In the genomic region with DNA sequence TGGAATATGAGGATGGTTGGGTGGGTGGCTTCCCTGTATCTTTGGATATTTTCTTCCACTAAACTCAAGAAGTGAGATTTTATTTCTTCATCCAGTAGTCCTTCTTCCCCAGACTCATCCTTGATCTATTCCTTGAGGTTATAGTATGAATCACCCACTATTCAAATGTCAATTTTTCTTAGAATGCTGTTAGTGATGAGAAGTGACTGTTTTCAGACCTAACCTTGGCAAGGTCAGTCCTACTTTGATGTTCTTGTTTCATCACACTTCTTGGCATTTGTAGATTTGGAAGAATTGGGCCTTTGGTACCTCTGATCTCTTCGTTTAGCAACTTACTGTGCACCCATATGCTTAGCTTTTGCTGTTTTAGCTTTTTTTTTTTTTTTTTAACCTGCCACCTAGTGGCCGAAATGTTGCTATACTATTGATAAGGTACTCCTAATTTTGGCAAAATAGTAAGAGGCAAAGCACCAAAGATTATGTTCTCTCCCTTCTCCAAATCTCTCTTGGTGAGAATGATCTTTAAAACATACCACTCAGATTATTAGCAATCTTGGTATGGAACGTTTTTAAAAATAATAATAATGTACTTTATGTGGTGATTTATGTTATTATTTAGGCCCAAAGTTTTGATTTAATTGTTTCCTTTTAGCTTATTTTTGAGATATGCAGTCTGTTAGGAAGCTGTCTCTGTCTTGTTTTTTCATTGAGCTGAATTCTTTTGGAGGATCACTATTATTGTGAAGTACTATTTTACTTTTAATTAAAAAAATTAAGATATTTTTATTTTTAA, we compare ENCODE assay signal across 9 cellular contexts. TPM values are rescaled to one million over a fixed set of nuclear protein-coding genes. Genes with fewer than 3 reads are reported as not detected.
DNase-seq lines count a peak whose midpoint lies in the region; ATAC-seq and TF ChIP-seq lines count a peak whose summit lies in the region.
"Had no signal": no experiment of that assay in that cellular context is flagged by ENCODE, and none has a peak within 500 bp of the region (broad histone marks: within the 10 kb centered on the region; RNA-seq: fewer than 3 reads in every experiment).

No MANE protein-coding gene starts in this region.

- TF ChIP-seq CTCF in activated B cell treated with CpG ODN at 0.5 μM for 24 hours (IDR thresholded peaks at IDR 0.05): peak; percentile 56

- DNase-seq in NCI-H1105 treated with DMSO at 0.1 percent for 48 hours (lab: John Stamatoyannopoulos, UW) (peak; percentile 10), NCI-H1105 (lab: John Stamatoyannopoulos, UW) (no peak), Kasumi-1 (lab: John Stamatoyannopoulos, UW) (peak; percentile 35 to 50), activated B cell treated with CpG ODN at 0.5 μM for 24 hours (no peak), germinal center (ENCODE audit: low spot score) (peak; percentile 57), MG63 (no peak)

- ATAC-seq in GM19455 (IDR thresholded peaks at IDR 0.05; ENCODE audit: unreplicated experiment): peak; percentile 70
- ATAC-seq in activated B cell treated with CpG ODN at 0.5 μM for 24 hours (ENCODE audit: low read depth): peak; percentile 46

- H3K9me3 ChIP-seq in skeletal muscle satellite cell (replicated peaks; ENCODE audit: low read length) (no peaks in the 10 kb centered on the region), MG63 (no peaks in the 10 kb centered on the region)

- H3K4me3 Mint-ChIP-seq in activated B cell treated with CpG ODN at 0.5 μM for 24 hours: peak overlapping the region; percentile 2

- H3K4me2 ChIP-seq in skeletal muscle satellite cell (ENCODE audit: low read length): peak overlapping the region; percentile 7
- H3K4me2 ChIP-seq: BLaER1 treated with 17β-estradiol and CSF1 and Interleukin-3, amounts not matched to agents 10 nM and 100 nM had no signal

- H3K36me3 Mint-ChIP-seq in activated B cell treated with CpG ODN at 0.5 μM for 24 hours (ENCODE audit: low read depth): peaks cover 41% of the 10 kb centered on the region

- H3K4me3 ChIP-seq in skeletal muscle satellite cell (ENCODE audit: low read length) (no peak overlapping the region), MG63 (no peak overlapping the region)
- H3K4me3 ChIP-seq: BLaER1 treated with 17β-estradiol and CSF1 and Interleukin-3, amounts not matched to agents 10 nM and 100 nM had no signal

- no peaks in the 10 kb centered on the region for H3K9me3 Mint-ChIP-seq in activated B cell treated with CpG ODN at 0.5 μM for 24 hours

- H3K9ac ChIP-seq in skeletal muscle satellite cell (ENCODE audit: low read depth, low read length): no peak overlapping the region
- H3K9ac ChIP-seq: BLaER1 treated with 17β-estradiol and CSF1 and Interleukin-3, amounts not matched to agents 10 nM and 100 nM had no signal

- CTCF ChIA-PET in activated B cell treated with CpG ODN at 0.5 μM for 24 hours (lab: Charles Lee): interaction anchor here (0.6 to 6.9 kb wide), 24 partner anchors 8 to 408 kb away, joined by 3 to 86 read pairs (median 4); partner anchors contain the start of genes DCK and GRSF1

- peaks cover 14% of the 10 kb centered on the region for H3K4me1 ChIP-seq in skeletal muscle satellite cell (ENCODE audit: control insufficient read depth, insufficient read depth, low read length)

- intact Hi-C loops in activated B cell treated with CpG ODN at 0.5 μM for 24 hours (cut with micrococcal nuclease): loop anchor here (1.0 to 5.0 kb wide), 7 partner anchors 17 to 409 kb away; partner anchors contain the start of genes DCK, GRSF1 and MOB1B

- POLR2A ChIA-PET in activated B cell treated with CpG ODN at 0.5 μM for 24 hours (lab: Charles Lee): interaction anchor here (0.5 to 9.2 kb wide), 11 partner anchors 15 to 409 kb away, joined by 3 to 203 read pairs (median 4); partner anchors contain the start of genes DCK, GRSF1 and MOB1B

- H3K27me3 ChIP-seq in skeletal muscle satellite cell (ENCODE audit: control insufficient read depth, insufficient read depth, low read length): no peaks in the 10 kb centered on the region
- no peaks in the 10 kb centered on the region for H3K27me3 ChIP-seq in MG63
- H3K27me3 ChIP-seq: BLaER1 treated with 17β-estradiol and CSF1 and Interleukin-3, amounts not matched to agents 10 nM and 100 nM had no signal

- no peaks in the 10 kb centered on the region for H3K27me3 Mint-ChIP-seq in activated B cell treated with CpG ODN at 0.5 μM for 24 hours

- H3K4me1 Mint-ChIP-seq in activated B cell treated with CpG ODN at 0.5 μM for 24 hours: peaks cover 66% of the 10 kb centered on the region

- peak overlapping the region; percentile 64 for H3K27ac Mint-ChIP-seq in activated B cell treated with CpG ODN at 0.5 μM for 24 hours

- H3K36me3 ChIP-seq in skeletal muscle satellite cell (ENCODE audit: insufficient read depth, low read length) (no peaks in the 10 kb centered on the region), MG63 (no peaks in the 10 kb centered on the region; the same call in 1 of the 2 replicates)

RNA-seq across cellular contexts. Expression of gene DCK, which starts 16.5 kb away (rescaled TPM):
- 32.6 and 34.3 TPM in 2 replicates for total RNA-seq in activated B cell treated with CpG ODN at 0.5 μM for 24 hours
- 16.2 and 16.4 TPM in 2 replicates for total RNA-seq in skeletal muscle satellite cell (2012; rRNA removed)
- 12.3 and 13.9 TPM in 2 replicates for total RNA-seq in MG63 (2014; rRNA removed; shearing (Covaris generic); ENCODE audit: low replicate concordance)

Comparison
In these comparisons a context has a peak if more than half of its experiments do, and no peak if none do; other contexts are left out.
1. DNase-seq: peak in NCI-H1105 treated with DMSO at 0.1 percent for 48 hours (single experiment), Kasumi-1 (2 of 2) and germinal center (single experiment); none in NCI-H1105 (single experiment), activated B cell treated with CpG ODN at 0.5 μM for 24 hours (single experiment) and MG63 (single experiment).